Comparison of ENCODE assay signal across 2 cellular contexts in genomic region chr15:40106203-40107161, GRCh38.
TF ChIP-seq lines count a peak whose summit lies in the region.

No MANE protein-coding gene starts in this region.

TF ChIP-seq in K562, 482 proteins besides CTCF, POLR2A, EP300 and RAD21 (continued from another document and continues in another):
- no peak for TF ChIP-seq MBD1 (CRISPR knock-in tag; IDR thresholded peaks at IDR 0.05)
- TF ChIP-seq, protein P1, sequence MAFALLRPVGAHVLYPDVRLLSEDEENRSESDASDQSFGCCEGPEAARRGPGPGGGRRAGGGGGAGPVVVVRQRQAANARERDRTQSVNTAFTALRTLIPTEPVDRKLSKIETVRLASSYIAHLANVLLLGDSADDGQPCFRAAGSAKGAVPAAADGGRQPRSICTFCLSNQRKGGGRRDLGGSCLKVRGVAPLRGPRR (CRISPR knock-in tag; IDR thresholded peaks at IDR 0.05): peak; percentile 74; the same call in 1 of the 2 replicates
- TF ChIP-seq ZNF165 (CRISPR knock-in tag; IDR thresholded peaks at IDR 0.05; ENCODE audit: borderline replicate concordance): no peak
- no peak for TF ChIP-seq MCM2 (IDR thresholded peaks at IDR 0.05; ENCODE audit: low read depth)
- peak; percentile 34; the same call in 1 of the 2 replicates for TF ChIP-seq LEF1 (IDR thresholded peaks at IDR 0.05)
- TF ChIP-seq, protein P2, sequence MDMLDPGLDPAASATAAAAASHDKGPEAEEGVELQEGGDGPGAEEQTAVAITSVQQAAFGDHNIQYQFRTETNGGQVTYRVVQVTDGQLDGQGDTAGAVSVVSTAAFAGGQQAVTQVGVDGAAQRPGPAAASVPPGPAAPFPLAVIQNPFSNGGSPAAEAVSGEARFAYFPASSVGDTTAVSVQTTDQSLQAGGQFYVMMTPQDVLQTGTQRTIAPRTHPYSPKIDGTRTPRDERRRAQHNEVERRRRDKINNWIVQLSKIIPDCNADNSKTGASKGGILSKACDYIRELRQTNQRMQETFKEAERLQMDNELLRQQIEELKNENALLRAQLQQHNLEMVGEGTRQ (CRISPR knock-in tag; IDR thresholded peaks at IDR 0.05): no peak
- no peak for TF ChIP-seq ZNF316 (IDR thresholded peaks at IDR 0.05)
- peak in 1 of 2 experiments; percentile 86; a peak in 2 of 4 replicates for TF ChIP-seq ARNT (IDR thresholded peaks at IDR 0.05)
- TF ChIP-seq RBM15 (IDR thresholded peaks at IDR 0.05; ENCODE audit: insufficient read depth, low read length): no peak
- TF ChIP-seq HOXB6 (CRISPR knock-in tag; IDR thresholded peaks at IDR 0.05; ENCODE audit: borderline replicate concordance): no peak
- peak in 1 of 2 experiments; percentile 60; a peak in 1 of 4 replicates for TF ChIP-seq TBL1XR1 (IDR thresholded peaks at IDR 0.05; ENCODE audit: low read length in 2 of 2)
- TF ChIP-seq, protein P3, sequence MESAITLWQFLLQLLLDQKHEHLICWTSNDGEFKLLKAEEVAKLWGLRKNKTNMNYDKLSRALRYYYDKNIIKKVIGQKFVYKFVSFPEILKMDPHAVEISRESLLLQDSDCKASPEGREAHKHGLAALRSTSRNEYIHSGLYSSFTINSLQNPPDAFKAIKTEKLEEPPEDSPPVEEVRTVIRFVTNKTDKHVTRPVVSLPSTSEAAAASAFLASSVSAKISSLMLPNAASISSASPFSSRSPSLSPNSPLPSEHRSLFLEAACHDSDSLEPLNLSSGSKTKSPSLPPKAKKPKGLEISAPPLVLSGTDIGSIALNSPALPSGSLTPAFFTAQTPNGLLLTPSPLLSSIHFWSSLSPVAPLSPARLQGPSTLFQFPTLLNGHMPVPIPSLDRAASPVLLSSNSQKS (CRISPR knock-in tag; IDR thresholded peaks at IDR 0.05): no peak
- TF ChIP-seq NFXL1 (CRISPR knock-in tag; IDR thresholded peaks at IDR 0.05): no peak
- no peak for TF ChIP-seq FOXK1 (CRISPR knock-in tag; IDR thresholded peaks at IDR 0.05; ENCODE audit: borderline replicate concordance)
- no peak for TF ChIP-seq SMAD2 (IDR thresholded peaks at IDR 0.05; ENCODE audit: low read depth, low read length)
- TF ChIP-seq PML (IDR thresholded peaks at IDR 0.05; ENCODE audit: low read length): no peak
- no peak for TF ChIP-seq GATAD2B (IDR thresholded peaks at IDR 0.05; ENCODE audit: borderline replicate concordance)
- no peak; the same call in 1 of the 2 replicates for TF ChIP-seq CBX5 (IDR thresholded peaks at IDR 0.05; ENCODE audit: borderline replicate concordance, low read depth)
- no peak for TF ChIP-seq MED1 (CRISPR knock-in tag; IDR thresholded peaks at IDR 0.05; ENCODE audit: borderline replicate concordance)
- TF ChIP-seq TRIM24 (IDR thresholded peaks at IDR 0.05): peak in 1 of 2 experiments; percentile 80
- TF ChIP-seq ZBTB8A (IDR thresholded peaks at IDR 0.05; ENCODE audit: partially characterized antibody): no peak
- no peak for TF ChIP-seq ZBTB2 (IDR thresholded peaks at IDR 0.05)
- TF ChIP-seq, protein P4, sequence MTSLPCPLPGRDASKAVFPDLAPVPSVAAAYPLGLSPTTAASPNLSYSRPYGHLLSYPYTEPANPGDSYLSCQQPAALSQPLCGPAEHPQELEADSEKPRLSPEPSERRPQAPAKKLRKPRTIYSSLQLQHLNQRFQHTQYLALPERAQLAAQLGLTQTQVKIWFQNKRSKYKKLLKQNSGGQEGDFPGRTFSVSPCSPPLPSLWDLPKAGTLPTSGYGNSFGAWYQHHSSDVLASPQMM (CRISPR knock-in tag; IDR thresholded peaks at IDR 0.05): no peak
- no peak for TF ChIP-seq SREBF2 (CRISPR knock-in tag; IDR thresholded peaks at IDR 0.05)
- no peak for TF ChIP-seq SNRNP70 (optimal IDR thresholded peaks at IDR 0.05; ENCODE audit: low read depth, low read length)
- peak in 1 of 2 experiments; percentile 68; a peak in 1 of 4 replicates for TF ChIP-seq FOXA3 (CRISPR knock-in tag; conservative IDR thresholded peaks at IDR 0.05 in 1 of 2, IDR thresholded peaks at IDR 0.05 in 1 of 2)
- no peak for TF ChIP-seq ZNF584 (CRISPR knock-in tag; IDR thresholded peaks at IDR 0.05; ENCODE audit: low read depth)
- TF ChIP-seq CEBPB (tag; IDR thresholded peaks at IDR 0.05): peak; percentile 99
- TF ChIP-seq ZNF133 (CRISPR knock-in tag; IDR thresholded peaks at IDR 0.05): no peak
- TF ChIP-seq, protein P5, sequence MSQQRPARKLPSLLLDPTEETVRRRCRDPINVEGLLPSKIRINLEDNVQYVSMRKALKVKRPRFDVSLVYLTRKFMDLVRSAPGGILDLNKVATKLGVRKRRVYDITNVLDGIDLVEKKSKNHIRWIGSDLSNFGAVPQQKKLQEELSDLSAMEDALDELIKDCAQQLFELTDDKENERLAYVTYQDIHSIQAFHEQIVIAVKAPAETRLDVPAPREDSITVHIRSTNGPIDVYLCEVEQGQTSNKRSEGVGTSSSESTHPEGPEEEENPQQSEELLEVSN (IDR thresholded peaks at IDR 0.05; ENCODE audit: borderline replicate concordance in 1 of 2, extremely low read depth in 1 of 2, insufficient read depth in 1 of 2, insufficient read length in 1 of 2, low read depth in 1 of 2, low read length in 1 of 2, poor library complexity in 1 of 2, severe bottlenecking in 1 of 2): peak in 1 of 2 experiments; percentile 11

TF ChIP-seq in HepG2, 621 proteins besides CTCF, POLR2A, EP300 and RAD21 (continued from another document and continues in another):
- TF ChIP-seq, protein P6, sequence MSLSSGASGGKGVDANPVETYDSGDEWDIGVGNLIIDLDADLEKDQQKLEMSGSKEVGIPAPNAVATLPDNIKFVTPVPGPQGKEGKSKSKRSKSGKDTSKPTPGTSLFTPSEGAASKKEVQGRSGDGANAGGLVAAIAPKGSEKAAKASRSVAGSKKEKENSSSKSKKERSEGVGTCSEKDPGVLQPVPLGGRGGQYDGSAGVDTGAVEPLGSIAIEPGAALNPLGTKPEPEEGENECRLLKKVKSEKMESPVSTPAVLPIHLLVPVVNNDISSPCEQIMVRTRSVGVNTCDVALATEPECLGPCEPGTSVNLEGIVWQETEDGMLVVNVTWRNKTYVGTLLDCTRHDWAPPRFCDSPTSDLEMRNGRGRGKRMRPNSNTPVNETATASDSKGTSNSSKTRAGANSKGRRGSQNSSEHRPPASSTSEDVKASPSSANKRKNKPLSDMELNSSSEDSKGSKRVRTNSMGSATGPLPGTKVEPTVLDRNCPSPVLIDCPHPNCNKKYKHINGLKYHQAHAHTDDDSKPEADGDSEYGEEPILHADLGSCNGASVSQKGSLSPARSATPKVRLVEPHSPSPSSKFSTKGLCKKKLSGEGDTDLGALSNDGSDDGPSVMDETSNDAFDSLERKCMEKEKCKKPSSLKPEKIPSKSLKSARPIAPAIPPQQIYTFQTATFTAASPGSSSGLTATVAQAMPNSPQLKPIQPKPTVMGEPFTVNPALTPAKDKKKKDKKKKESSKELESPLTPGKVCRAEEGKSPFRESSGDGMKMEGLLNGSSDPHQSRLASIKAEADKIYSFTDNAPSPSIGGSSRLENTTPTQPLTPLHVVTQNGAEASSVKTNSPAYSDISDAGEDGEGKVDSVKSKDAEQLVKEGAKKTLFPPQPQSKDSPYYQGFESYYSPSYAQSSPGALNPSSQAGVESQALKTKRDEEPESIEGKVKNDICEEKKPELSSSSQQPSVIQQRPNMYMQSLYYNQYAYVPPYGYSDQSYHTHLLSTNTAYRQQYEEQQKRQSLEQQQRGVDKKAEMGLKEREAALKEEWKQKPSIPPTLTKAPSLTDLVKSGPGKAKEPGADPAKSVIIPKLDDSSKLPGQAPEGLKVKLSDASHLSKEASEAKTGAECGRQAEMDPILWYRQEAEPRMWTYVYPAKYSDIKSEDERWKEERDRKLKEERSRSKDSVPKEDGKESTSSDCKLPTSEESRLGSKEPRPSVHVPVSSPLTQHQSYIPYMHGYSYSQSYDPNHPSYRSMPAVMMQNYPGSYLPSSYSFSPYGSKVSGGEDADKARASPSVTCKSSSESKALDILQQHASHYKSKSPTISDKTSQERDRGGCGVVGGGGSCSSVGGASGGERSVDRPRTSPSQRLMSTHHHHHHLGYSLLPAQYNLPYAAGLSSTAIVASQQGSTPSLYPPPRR (CRISPR knock-in tag; IDR thresholded peaks at IDR 0.05; ENCODE audit: borderline replicate concordance): no peak
- no peak for TF ChIP-seq ZNF577 (CRISPR knock-in tag; IDR thresholded peaks at IDR 0.05; ENCODE audit: borderline replicate concordance, low read depth)
- TF ChIP-seq THAP11 (CRISPR knock-in tag; IDR thresholded peaks at IDR 0.05): peak; percentile 73
- 0 out of 2 replicates have a peak, but pooled peaks have one; percentile 45 for TF ChIP-seq HMG20B (CRISPR knock-in tag; conservative IDR thresholded peaks at IDR 0.05)
- TF ChIP-seq ZNF496 (CRISPR knock-in tag; IDR thresholded peaks at IDR 0.05; ENCODE audit: insufficient replicate concordance): no peak
- TF ChIP-seq, protein P7, sequence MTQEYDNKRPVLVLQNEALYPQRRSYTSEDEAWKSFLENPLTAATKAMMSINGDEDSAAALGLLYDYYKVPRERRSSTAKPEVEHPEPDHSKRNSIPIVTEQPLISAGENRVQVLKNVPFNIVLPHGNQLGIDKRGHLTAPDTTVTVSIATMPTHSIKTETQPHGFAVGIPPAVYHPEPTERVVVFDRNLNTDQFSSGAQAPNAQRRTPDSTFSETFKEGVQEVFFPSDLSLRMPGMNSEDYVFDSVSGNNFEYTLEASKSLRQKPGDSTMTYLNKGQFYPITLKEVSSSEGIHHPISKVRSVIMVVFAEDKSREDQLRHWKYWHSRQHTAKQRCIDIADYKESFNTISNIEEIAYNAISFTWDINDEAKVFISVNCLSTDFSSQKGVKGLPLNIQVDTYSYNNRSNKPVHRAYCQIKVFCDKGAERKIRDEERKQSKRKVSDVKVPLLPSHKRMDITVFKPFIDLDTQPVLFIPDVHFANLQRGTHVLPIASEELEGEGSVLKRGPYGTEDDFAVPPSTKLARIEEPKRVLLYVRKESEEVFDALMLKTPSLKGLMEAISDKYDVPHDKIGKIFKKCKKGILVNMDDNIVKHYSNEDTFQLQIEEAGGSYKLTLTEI (CRISPR knock-in tag; conservative IDR thresholded peaks at IDR 0.05): no peak
- TF ChIP-seq NONO (IDR thresholded peaks at IDR 0.05): no peak
- TF ChIP-seq NONO (CRISPR knock-in tag; conservative IDR thresholded peaks at IDR 0.05): peak; percentile 71
- TF ChIP-seq EED (CRISPR knock-in tag; IDR thresholded peaks at IDR 0.05): no peak
- TF ChIP-seq ZNF777 (CRISPR knock-in tag; IDR thresholded peaks at IDR 0.05): no peak
- no peak for TF ChIP-seq MED13 (CRISPR knock-in tag; IDR thresholded peaks at IDR 0.05)
- peak; percentile 16; the same call in 1 of the 2 replicates for TF ChIP-seq HOXA3 (CRISPR knock-in tag; IDR thresholded peaks at IDR 0.05)
- TF ChIP-seq JDP2 (CRISPR knock-in tag; IDR thresholded peaks at IDR 0.05; ENCODE audit: borderline replicate concordance): no peak
- TF ChIP-seq ZFP82 (CRISPR knock-in tag; IDR thresholded peaks at IDR 0.05; ENCODE audit: borderline replicate concordance): no peak
- peak; percentile 69; the same call in 1 of the 2 replicates for TF ChIP-seq ARID5B (CRISPR knock-in tag; IDR thresholded peaks at IDR 0.05)
- TF ChIP-seq ZNF329 (CRISPR knock-in tag; IDR thresholded peaks at IDR 0.05; ENCODE audit: low read depth): no peak
- TF ChIP-seq ZSCAN31 (CRISPR knock-in tag; IDR thresholded peaks at IDR 0.05; ENCODE audit: low read depth): no peak
- peak; percentile 64 for TF ChIP-seq RXRB (CRISPR knock-in tag; IDR thresholded peaks at IDR 0.05; ENCODE audit: borderline replicate concordance)
- no peak for TF ChIP-seq CERS6 (CRISPR knock-in tag; IDR thresholded peaks at IDR 0.05)
- TF ChIP-seq HMG20A (CRISPR knock-in tag; IDR thresholded peaks at IDR 0.05; ENCODE audit: borderline replicate concordance): peak; percentile 55; the same call in 1 of the 2 replicates
- no peak for TF ChIP-seq SP1 (IDR thresholded peaks at IDR 0.05)
- TF ChIP-seq SP1 (CRISPR knock-in tag; IDR thresholded peaks at IDR 0.05): peak; percentile 57; the same call in 1 of the 2 replicates
- TF ChIP-seq DDIT3 (CRISPR knock-in tag; IDR thresholded peaks at IDR 0.05): no peak
- no peak for TF ChIP-seq ZNF17 (CRISPR knock-in tag; IDR thresholded peaks at IDR 0.05)
- TF ChIP-seq BCL6 (CRISPR knock-in tag; IDR thresholded peaks at IDR 0.05): peak; percentile 57
- TF ChIP-seq ZNF83 (CRISPR knock-in tag; IDR thresholded peaks at IDR 0.05; ENCODE audit: borderline replicate concordance): no peak
- TF ChIP-seq PPARG (CRISPR knock-in tag; conservative IDR thresholded peaks at IDR 0.05): no peak
- peak; percentile 26; the same call in 1 of the 2 replicates for TF ChIP-seq SMC3 (IDR thresholded peaks at IDR 0.05; ENCODE audit: low read length)
- TF ChIP-seq, protein P8, sequence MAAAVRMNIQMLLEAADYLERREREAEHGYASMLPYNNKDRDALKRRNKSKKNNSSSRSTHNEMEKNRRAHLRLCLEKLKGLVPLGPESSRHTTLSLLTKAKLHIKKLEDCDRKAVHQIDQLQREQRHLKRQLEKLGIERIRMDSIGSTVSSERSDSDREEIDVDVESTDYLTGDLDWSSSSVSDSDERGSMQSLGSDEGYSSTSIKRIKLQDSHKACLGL (CRISPR knock-in tag; IDR thresholded peaks at IDR 0.05): no peak
- no peak for TF ChIP-seq SNAPC2 (CRISPR knock-in tag; IDR thresholded peaks at IDR 0.05)
- no peak for TF ChIP-seq REXO4 (CRISPR knock-in tag; IDR thresholded peaks at IDR 0.05; ENCODE audit: borderline replicate concordance)
- no peak for TF ChIP-seq TAF1 (CRISPR knock-in tag; IDR thresholded peaks at IDR 0.05)
